In genomic region chr2:212227755-212228154, GRCh38 we compare ENCODE assay signal across 9 cellular contexts.
A peak's percentile ranks its signal among the peaks of the same experiment; 100 is the strongest.
DNase-seq lines count a peak whose midpoint lies in the region; ATAC-seq and TF ChIP-seq lines count a peak whose summit lies in the region.
"Had no signal": no experiment of that assay in that cellular context is flagged by ENCODE, and none has a peak within 500 bp of the region (broad histone marks: within the 10 kb centered on the region; RNA-seq: fewer than 3 reads in every experiment).

No MANE protein-coding gene starts in this region.

- no peak overlapping the region for H3K4me3 Mint-ChIP-seq in CD4-positive, alpha-beta T cell
- H3K4me3 Mint-ChIP-seq: immature natural killer cell had no signal

- no peak for TF ChIP-seq CTCF in AG09319 (IDR thresholded peaks at IDR 0.05; ENCODE audit: low read depth, low read length)
- no peak for TF ChIP-seq CTCF in RWPE2 (IDR thresholded peaks at IDR 0.05; ENCODE audit: poor library complexity, severe bottlenecking)
- TF ChIP-seq CTCF in GM13976 (IDR thresholded peaks at IDR 0.05; ENCODE audit: borderline replicate concordance, control extremely low read depth, extremely low read depth, insufficient read depth, missing control alignments), result no peak
- TF ChIP-seq CTCF in CD4-positive, alpha-beta T cell (IDR thresholded peaks at IDR 0.05), result no peak

- no peaks in the 10 kb centered on the region for H3K36me3 ChIP-seq in RWPE2 (ENCODE audit: low read depth)

- H3K27me3 ChIP-seq in RWPE2 (ENCODE audit: insufficient read depth, poor library complexity, severe bottlenecking) (no peaks in the 10 kb centered on the region), right cardiac atrium (ENCODE audit: control insufficient read depth, insufficient read depth) (no peaks in the 10 kb centered on the region)
- no peaks in the 10 kb centered on the region for H3K27me3 ChIP-seq in CD4-positive, alpha-beta T cell (ENCODE audit: control insufficient read depth, insufficient read depth, low read length)

- 15% methylated on average over 4 of the region's 4 CpGs for WGBS in right cardiac atrium

- peaks cover 17% of the 10 kb centered on the region for H3K4me1 ChIP-seq in RWPE2 (ENCODE audit: insufficient read depth, poor library complexity, severe bottlenecking)
- H3K4me1 ChIP-seq in right cardiac atrium (ENCODE audit: control insufficient read depth, insufficient read depth, low read length), result no peaks in the 10 kb centered on the region

- DNase-seq in AG09319 (ENCODE audit: extremely low read depth, low read depth) (peak; percentile 73), M059J (ENCODE audit: low read depth) (peak; percentile 61), RWPE2 (ENCODE audit: low spot score) (peak; percentile 70), right cardiac atrium (peak in 2 of 3 donors; percentile 13 to 20), GM13976 (ENCODE audit: low spot score) (no peak), NCI-H187 (lab: John Stamatoyannopoulos, UW) (no peak)
- DNase-seq in CD4-positive, alpha-beta T cell, result no peak
- DNase-seq in stimulated activated CD4-positive, alpha-beta T cell treated with anti-CD3 and anti-CD28 coated beads, Interleukin-4, amount 100 ng/mL, for 1 hour, result no peak
- DNase-seq: immature natural killer cell had no signal

- H3K36me3 Mint-ChIP-seq in CD4-positive, alpha-beta T cell (ENCODE audit: low read depth), result no peaks in the 10 kb centered on the region
- H3K36me3 Mint-ChIP-seq: immature natural killer cell had no signal

- no peaks in the 10 kb centered on the region for H3K4me1 Mint-ChIP-seq in CD4-positive, alpha-beta T cell (ENCODE audit: low read depth)
- H3K4me1 Mint-ChIP-seq: immature natural killer cell had no signal

- H3K9me3 ChIP-seq in RWPE2 (ENCODE audit: severe bottlenecking) (no peaks in the 10 kb centered on the region), right cardiac atrium (ENCODE audit: control insufficient read depth, low read length) (no peaks in the 10 kb centered on the region)
- no peaks in the 10 kb centered on the region for H3K9me3 ChIP-seq in CD4-positive, alpha-beta T cell (ENCODE audit: control insufficient read depth, low read length)

- POLR2A ChIA-PET in CD4-positive, alpha-beta T cell (lab: Charles Lee), result no interaction called here

- in situ Hi-C loops in GM13976 (cut with MboI; ENCODE audit: low sequenced_read_pairs, unreplicated experiment), result no loop called here

- H3K27ac ChIP-seq in RWPE2 (ENCODE audit: poor library complexity, severe bottlenecking), result no peak overlapping the region
- no peak overlapping the region for H3K27ac ChIP-seq in right cardiac atrium (ENCODE audit: low read length)
- H3K27ac ChIP-seq in CD4-positive, alpha-beta T cell (ENCODE audit: low read depth, low read length), result no peak overlapping the region

- H3K9me3 Mint-ChIP-seq in CD4-positive, alpha-beta T cell, result peaks cover 1% of the 10 kb centered on the region

- intact Hi-C loops in right cardiac atrium (cut with DNase I), result no loop called here
- intact Hi-C loops in CD4-positive, alpha-beta T cell (cut with DNase I, micrococcal nuclease), result no loop called here

- no peak overlapping the region for H3K27ac Mint-ChIP-seq in CD4-positive, alpha-beta T cell
- H3K27ac Mint-ChIP-seq: immature natural killer cell had no signal

- CTCF ChIA-PET in CD4-positive, alpha-beta T cell (lab: Charles Lee), result no interaction called here

- H3K4me3 ChIP-seq in RWPE2 (ENCODE audit: severe bottlenecking), result no peak overlapping the region
- H3K4me3 ChIP-seq in right cardiac atrium (ENCODE audit: low read length), result no peak overlapping the region

- no peaks in the 10 kb centered on the region for H3K27me3 Mint-ChIP-seq in CD4-positive, alpha-beta T cell

- ATAC-seq in RWPE2 (ENCODE audit: low read depth), result peak; percentile 75
- ATAC-seq in right cardiac atrium, result peak; percentile 49 to 65
- ATAC-seq in CD4-positive, alpha-beta T cell (ENCODE audit: poor library complexity), result no peak

Comparison
In these comparisons a context has a peak if more than half of its experiments do, and no peak if none do; other contexts are left out.
1. DNase-seq: peak in AG09319 (single experiment), M059J (single experiment), RWPE2 (single experiment) and right cardiac atrium (2 of 3); none in GM13976 (single experiment), NCI-H187 (0 of 2), CD4-positive, alpha-beta T cell (0 of 10) and stimulated activated CD4-positive, alpha-beta T cell treated with anti-CD3 and anti-CD28 coated beads, Interleukin-4, amount 100 ng/mL, for 1 hour (single experiment).